Comparison of ENCODE assay signal across 12 cellular contexts in genomic region chr1:86487131-86487804, GRCh38. TPM values are rescaled to one million over a fixed set of nuclear protein-coding genes. Genes with fewer than 3 reads are reported as not detected.
DNase-seq lines count a peak whose midpoint lies in the region; ATAC-seq, FAIRE-seq and TF ChIP-seq lines count a peak whose summit lies in the region.
"Had no signal": no experiment of that assay in that cellular context is flagged by ENCODE, and none has a peak within 500 bp of the region (broad histone marks: within the 10 kb centered on the region; RNA-seq: fewer than 3 reads in every experiment).

No MANE protein-coding gene starts in this region.

- in situ Hi-C loops in SK-MEL-5 (cut with HindIII; ENCODE audit: low pct_unique_long_range_greater_than_20kb, low sequenced_read_pairs): no loop called here

- no peak overlapping the region for H3K4me3 ChIP-seq in BJ (ENCODE audit: low read depth, low read length)
- H3K4me3 ChIP-seq in fibroblast of the aortic adventitia (ENCODE audit: low read depth, low read length): no peak overlapping the region
- no peak overlapping the region for H3K4me3 ChIP-seq in small intestine (ENCODE audit: low read depth in 1 of 2, low read length in 2 of 2)
- H3K4me3 ChIP-seq: coronary artery had no signal

- CTCF ChIA-PET in BJ (lab: Yijun Ruan, JAX): interaction anchor here (0.8 to 7.1 kb wide), 8 partner anchors 9 to 217 kb away, joined by 3 to 60 read pairs (median 4); partner anchors contain the start of gene SH3GLB1
- CTCF ChIA-PET in CD4-positive, alpha-beta T cell (lab: Charles Lee): interaction anchor here (1.1 kb wide), 1 partner anchor 13 kb away, joined by 3 read pairs; no protein-coding TSS in a partner anchor

- no peaks in the 10 kb centered on the region for H3K27me3 ChIP-seq in BJ (ENCODE audit: control insufficient read depth, insufficient read depth, low read length)
- no peaks in the 10 kb centered on the region for H3K27me3 ChIP-seq in CD4-positive, alpha-beta T cell (ENCODE audit: control insufficient read depth, insufficient read depth, low read length)
- H3K27me3 ChIP-seq in small intestine (ENCODE audit: control insufficient read depth in 2 of 2, insufficient read depth in 2 of 2, low read length in 2 of 2): no peaks in the 10 kb centered on the region

- H3K27ac ChIP-seq in CD4-positive, alpha-beta T cell (ENCODE audit: low read depth, low read length): no peak overlapping the region
- H3K27ac ChIP-seq in small intestine (ENCODE audit: low read depth in 1 of 2, low read length in 1 of 2): no peak overlapping the region

- H3K36me3 ChIP-seq in BJ (ENCODE audit: control insufficient read depth, insufficient read depth, low read length): no peaks in the 10 kb centered on the region
- H3K36me3 ChIP-seq in small intestine (ENCODE audit: control insufficient read depth in 2 of 2, insufficient read depth in 2 of 2, low read length in 2 of 2): no peaks in the 10 kb centered on the region

- H3K27me3 Mint-ChIP-seq in CD4-positive, alpha-beta T cell: no peaks in the 10 kb centered on the region

- H3K4me1 ChIP-seq in small intestine (ENCODE audit: control insufficient read depth in 2 of 2, insufficient read depth in 1 of 2, low read depth in 1 of 2, low read length in 1 of 2): no peaks in the 10 kb centered on the region

- POLR2A ChIA-PET in BJ (lab: Charles Lee): interaction anchor here (0.6 to 0.7 kb wide), 2 partner anchors 13 to 765 kb away, joined by 3 to 4 read pairs; no protein-coding TSS in a partner anchor
- POLR2A ChIA-PET in CD4-positive, alpha-beta T cell (lab: Charles Lee): no interaction called here

- intact Hi-C loops in sciatic nerve (cut with DNase I): no loop called here
- intact Hi-C loops in CD4-positive, alpha-beta T cell (cut with DNase I, micrococcal nuclease): no loop called here

- H3K27ac Mint-ChIP-seq in CD4-positive, alpha-beta T cell: no peak overlapping the region
- H3K27ac Mint-ChIP-seq: CD4-positive, alpha-beta memory T cell had no signal

- H3K36me3 Mint-ChIP-seq in CD4-positive, alpha-beta T cell (ENCODE audit: low read depth): no peaks in the 10 kb centered on the region
- H3K36me3 Mint-ChIP-seq: CD4-positive, alpha-beta memory T cell had no signal

- no peak overlapping the region for H3K4me3 Mint-ChIP-seq in CD4-positive, alpha-beta T cell
- H3K4me3 Mint-ChIP-seq: CD4-positive, alpha-beta memory T cell had no signal

- TF ChIP-seq CTCF in BJ (IDR thresholded peaks at IDR 0.05; ENCODE audit: insufficient read depth, low read depth, low read length): no peak
- no peak for TF ChIP-seq CTCF in fibroblast of the aortic adventitia (IDR thresholded peaks at IDR 0.05; ENCODE audit: insufficient read depth, low read length)
- TF ChIP-seq CTCF in CD4-positive, alpha-beta T cell (IDR thresholded peaks at IDR 0.05): no peak

- no peaks in the 10 kb centered on the region for H3K9me3 Mint-ChIP-seq in CD4-positive, alpha-beta T cell
- H3K9me3 Mint-ChIP-seq: CD4-positive, alpha-beta memory T cell had no signal

- no peaks in the 10 kb centered on the region for H3K4me1 Mint-ChIP-seq in CD4-positive, alpha-beta T cell (ENCODE audit: low read depth)
- H3K4me1 Mint-ChIP-seq: CD4-positive, alpha-beta memory T cell had no signal

- WGBS in small intestine, 3 donors: 66 to 73% (median 66%) methylated on average over 4 of the region's 4 CpGs

- no peak for FAIRE-seq in small intestine (lab: Jason Lieb, UNC)
- FAIRE-seq: urothelium cell line had no signal

- ATAC-seq in sciatic nerve: peak; percentile 98
- ATAC-seq in CD4-positive, alpha-beta T cell (ENCODE audit: poor library complexity): no peak

- no peaks in the 10 kb centered on the region for H3K9me3 ChIP-seq in CD4-positive, alpha-beta T cell (ENCODE audit: control insufficient read depth, low read length)
- no peaks in the 10 kb centered on the region for H3K9me3 ChIP-seq in small intestine (ENCODE audit: control insufficient read depth, low read depth)

- peak; percentile 99 for DNase-seq in BJ (ENCODE audit: low read depth)
- DNase-seq in SK-MEL-5 (ENCODE audit: low read depth, low spot score): peak; percentile 74
- peak; percentile 98 for DNase-seq in fibroblast of the aortic adventitia (ENCODE audit: low read depth)
- peak; percentile 76 for DNase-seq in sciatic nerve (ENCODE audit: low spot score)
- no peak for DNase-seq in CD4-positive, alpha-beta T cell
- DNase-seq in small intestine: no peak
- no peak for DNase-seq in HK-2 (ENCODE audit: unreplicated experiment)
- no peak for DNase-seq in hepatic stellate cell (ENCODE audit: low spot score)
- DNase-seq: CD4-positive, alpha-beta memory T cell; NCI-H2029 treated with DMSO at 0.1 percent for 48 hours had no signal

RNA-seq across cellular contexts. Expression of gene CLCA1, which starts 18.5 kb away (rescaled TPM):
- polyA plus RNA-seq in BJ (2011; rRNA removed): not detected in 2 replicates
- polyA minus RNA-seq in BJ (2011; rRNA and poly(A)+ RNA removed): not detected in 2 replicates
- total RNA-seq in SK-MEL-5 (2014; rRNA removed; shearing (Covaris generic)): not detected in 2 replicates
- not detected in 2 replicates for polyA plus RNA-seq in SK-MEL-5 (2015; cell fraction: cytosol; rRNA removed)
- not detected in 2 replicates for polyA plus RNA-seq in SK-MEL-5 (2015; cell fraction: nucleus; rRNA removed)
- total RNA-seq in fibroblast of the aortic adventitia (ENCODE audit: low replicate concordance): not detected in 2 replicates
- not detected for total RNA-seq in sciatic nerve
- total RNA-seq in CD4-positive, alpha-beta T cell: not detected
- polyA plus RNA-seq in small intestine: 100 to 1,000 TPM in 2 of 3 donors, 10 to 100 TPM in 1; 90.2 to 302 (median 176) TPM
- total RNA-seq: CD4-positive, alpha-beta memory T cell had no signal
- polyA plus RNA-seq: CD4-positive, alpha-beta memory T cell had no signal

RNA-seq across cellular contexts. Expression of gene CLCA4, which starts 59.6 kb away (rescaled TPM):
- polyA plus RNA-seq in BJ (2011; rRNA removed) (not detected in 2 replicates), small intestine (1 to 10 TPM in 1 of 3 donors, under 1 TPM in 1, not detected in 1; 0.27 to 1.2 TPM)
- not detected in 2 replicates for polyA minus RNA-seq in BJ (2011; rRNA and poly(A)+ RNA removed)
- total RNA-seq in SK-MEL-5 (2014; rRNA removed; shearing (Covaris generic)): not detected in 2 replicates
- polyA plus RNA-seq in SK-MEL-5 (2015; cell fraction: cytosol; rRNA removed): not detected in 2 replicates
- polyA plus RNA-seq in SK-MEL-5 (2015; cell fraction: nucleus; rRNA removed): not detected in 2 replicates
- total RNA-seq in fibroblast of the aortic adventitia (ENCODE audit: low replicate concordance) (not detected in 2 replicates), sciatic nerve (not detected)
- not detected for total RNA-seq in CD4-positive, alpha-beta T cell
- total RNA-seq: CD4-positive, alpha-beta memory T cell had no signal
- polyA plus RNA-seq: CD4-positive, alpha-beta memory T cell had no signal

Comparison
In these comparisons a context has a peak if more than half of its experiments do, and no peak if none do; other contexts are left out.
1. DNase-seq: peak in BJ (single experiment), SK-MEL-5 (single experiment), fibroblast of the aortic adventitia (single experiment) and sciatic nerve (single experiment); none in CD4-positive, alpha-beta T cell (0 of 10), small intestine (single experiment), HK-2 (single experiment) and hepatic stellate cell (single experiment).